In the genomic region with DNA sequence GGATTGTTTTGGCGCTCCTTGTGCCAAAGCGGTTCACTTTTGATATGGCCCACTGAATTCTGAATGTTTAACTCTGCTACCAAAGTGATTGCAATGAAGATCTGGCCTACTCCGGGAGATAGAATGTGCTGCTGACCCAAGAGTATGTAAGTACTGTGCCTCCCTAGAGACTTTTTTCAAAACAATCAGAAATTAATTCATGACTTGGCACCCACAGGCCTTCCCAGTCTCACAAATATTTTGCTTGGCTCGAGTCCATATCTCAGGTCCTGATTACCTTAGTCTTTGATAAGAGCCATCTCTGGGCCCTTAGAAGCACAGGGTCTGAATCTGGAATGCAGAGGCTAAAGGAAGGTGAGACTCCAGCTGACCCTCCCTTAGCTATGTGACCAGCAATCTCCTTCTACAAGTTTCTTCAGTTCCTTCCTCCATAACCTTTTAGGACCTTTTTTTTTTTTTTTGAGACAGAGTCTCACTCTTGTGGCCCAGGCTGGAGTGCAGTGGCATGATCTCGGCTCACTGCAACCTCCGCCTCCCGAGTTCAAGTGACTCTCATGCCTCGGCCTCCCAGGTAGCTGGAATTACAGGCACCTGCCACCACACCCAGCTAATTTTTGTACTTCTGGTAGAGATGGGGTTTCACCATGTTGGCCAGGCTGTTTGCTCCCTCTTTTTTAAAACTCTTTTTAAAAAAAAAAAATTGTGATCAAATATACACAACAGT, we compare ENCODE assay signal across 20 cellular contexts. TPM values are rescaled to one million over a fixed set of nuclear protein-coding genes. Genes with fewer than 3 reads are reported as not detected.
DNase-seq lines count a peak whose midpoint lies in the region; ATAC-seq and TF ChIP-seq lines count a peak whose summit lies in the region.
"Had no signal": no experiment of that assay in that cellular context is flagged by ENCODE, and none has a peak within 500 bp of the region (broad histone marks: within the 10 kb centered on the region; RNA-seq: fewer than 3 reads in every experiment).

No MANE protein-coding gene starts in this region.

- no peak for TF ChIP-seq POLR2A in heart left ventricle (IDR thresholded peaks at IDR 0.05)
- TF ChIP-seq POLR2A in thyroid gland (IDR thresholded peaks at IDR 0.05), result no peak

- no peaks in the 10 kb centered on the region for H3K27me3 ChIP-seq in heart left ventricle
- H3K27me3 ChIP-seq in thyroid gland, result no peaks in the 10 kb centered on the region

- H3K9me3 ChIP-seq in heart left ventricle (no peaks in the 10 kb centered on the region), thyroid gland (no peaks in the 10 kb centered on the region)
- H3K9me3 ChIP-seq: mucosa of descending colon had no signal

- ATAC-seq in heart left ventricle, result peak in 3 of 4 donors; percentile 8 to 38 (median 19)
- no peak for ATAC-seq in GM21576 (IDR thresholded peaks at IDR 0.05; ENCODE audit: unreplicated experiment)
- no peak for ATAC-seq in GM19397 (IDR thresholded peaks at IDR 0.05; ENCODE audit: unreplicated experiment)
- ATAC-seq: activated CD8-positive, alpha-beta T cell treated with anti-CD3 and anti-CD28 coated beads for 36 hours; activated T-cell treated with anti-CD3 and anti-CD28 coated beads, Interleukin-2, amount 50 U/mL, for 4 hours; esophagus mucosa; mucosa of descending colon; T-helper 17 cell; WTC11 had no signal

- TF ChIP-seq CTCF in heart left ventricle (IDR thresholded peaks at IDR 0.05) (no peak), thyroid gland (IDR thresholded peaks at IDR 0.05) (no peak)

- 53 to 61% (median 58%) methylated on average over 8 of the region's 8 CpGs for WGBS in heart left ventricle, 4 donors
- 35 to 40% methylated on average over 8 of the region's 8 CpGs for WGBS in thyroid gland, 2 donors

- peaks cover 0 to 16% (median 6%) of the 10 kb centered on the region in 12 donors for H3K4me1 ChIP-seq in heart left ventricle
- H3K4me1 ChIP-seq in thyroid gland, result peaks cover 4 to 15% of the 10 kb centered on the region in 2 donors

- intact Hi-C loops in heart left ventricle (cut with DNase I) (no loop called here), cardiac septum (cut with DNase I) (no loop called here), thyroid gland (cut with DNase I) (no loop called here)

- H3K4me3 ChIP-seq in heart left ventricle (no peak overlapping the region), thyroid gland (replicated peaks in 1 of 3) (no peak overlapping the region)
- H3K4me3 ChIP-seq: mucosa of descending colon had no signal

- peak overlapping the region in 3 of 12 donors; percentile 1 to 18 (median 10) for H3K27ac ChIP-seq in heart left ventricle
- H3K27ac ChIP-seq in thyroid gland, result peak overlapping the region; percentile 62 to 89 (median 68)

- no peaks in the 10 kb centered on the region for H3K36me3 ChIP-seq in heart left ventricle
- H3K36me3 ChIP-seq in thyroid gland, result no peaks in the 10 kb centered on the region

- DNase-seq in heart left ventricle (peak in 1 of 5 donors; percentile 8), cardiac septum (ENCODE audit: low spot score) (no peak), NCI-H774 (lab: John Stamatoyannopoulos, UW) (peak; percentile 4), kidney tubule cell (ENCODE audit: low spot score) (peak; percentile 15), thyroid gland (peak; percentile 69 to 71), cerebellar nuclear complex (lab: John Stamatoyannopoulos, UW) (no peak)
- DNase-seq: activated CD8-positive, alpha-beta T cell treated with anti-CD3 and anti-CD28 coated beads for 36 hours; activated naive CD8-positive, alpha-beta T cell treated with anti-CD3 and anti-CD28 coated beads for 36 hours; activated T-cell treated with anti-CD3 and anti-CD28 coated beads, Interleukin-2, amount 50 U/mL, for 4 hours; CD4-positive, CD25-positive, alpha-beta regulatory T cell; glutamatergic neuron; MV-4-11; SHP77; stimulated activated CD4-positive, alpha-beta T cell treated with anti-CD3 and anti-CD28 coated beads, Interleukin-2, amount 100 ng/mL, for 48 hours; T-helper 17 cell had no signal

RNA-seq across cellular contexts. Expression of a gene that starts 49.5 kb away (rescaled TPM):
- total RNA-seq in heart left ventricle, result 10 to 100 TPM; 50.9 to 69.8 (median 55.5) TPM
- 10 to 100 TPM; 61.0 to 66.2 TPM for polyA plus RNA-seq in heart left ventricle
- 63.5 TPM for total RNA-seq in cardiac septum
- 10 to 100 TPM; 46.1 to 64.9 (median 54.9) TPM for total RNA-seq in thyroid gland

Comparison
In these comparisons a context has a peak if more than half of its experiments do, and no peak if none do; other contexts are left out.
1. ATAC-seq: peak in heart left ventricle (3 of 4); none in GM21576 (single experiment) and GM19397 (single experiment).
2. DNase-seq: peak in NCI-H774 (single experiment), kidney tubule cell (single experiment) and thyroid gland (2 of 2); none in cardiac septum (single experiment) and cerebellar nuclear complex (0 of 2).